Comparison of ENCODE assay signal across 1 cellular context in genomic region chr11:115398333-115398732, GRCh38.
TF ChIP-seq lines count a peak whose summit lies in the region.

No MANE protein-coding gene starts in this region.

TF ChIP-seq in HepG2, 621 proteins besides CTCF, POLR2A, EP300 and RAD21 (continued from another document):
- no peak for TF ChIP-seq ZNF512B (CRISPR knock-in tag; IDR thresholded peaks at IDR 0.05; ENCODE audit: borderline replicate concordance)
- TF ChIP-seq MATR3 (CRISPR knock-in tag; IDR thresholded peaks at IDR 0.05), result no peak
- no peak for TF ChIP-seq STAT5B (CRISPR knock-in tag; IDR thresholded peaks at IDR 0.05)
- no peak for TF ChIP-seq ZIK1 (CRISPR knock-in tag; IDR thresholded peaks at IDR 0.05; ENCODE audit: borderline replicate concordance, low read depth)
- no peak for TF ChIP-seq KAT7 (CRISPR knock-in tag; IDR thresholded peaks at IDR 0.05; ENCODE audit: borderline replicate concordance)
- no peak for TF ChIP-seq SIN3A (IDR thresholded peaks at IDR 0.05; ENCODE audit: borderline replicate concordance, low read depth, low read length)
